In genomic region chr4:183262776-183263100, GRCh38 we compare ENCODE assay signal across 15 cellular contexts. TPM values are rescaled to one million over a fixed set of nuclear protein-coding genes. Genes with fewer than 3 reads are reported as not detected.
"Had no signal": no experiment of that assay in that cellular context is flagged by ENCODE, and none has a peak within 500 bp of the region (broad histone marks: within the 10 kb centered on the region; RNA-seq: fewer than 3 reads in every experiment).

No MANE protein-coding gene starts in this region.

- H3K9me3 ChIP-seq: colonic mucosa, heart right ventricle, suprapubic skin, upper lobe of right lung had no signal

- H3K27ac ChIP-seq: cardiac muscle cell, suprapubic skin had no signal

- H3K4me3 Mint-ChIP-seq: activated CD4-positive, alpha-beta T cell treated with anti-CD3 and anti-CD28 coated beads for 36 hours; activated CD8-positive, alpha-beta T cell treated with anti-CD3 and anti-CD28 coated beads for 36 hours; activated naive CD8-positive, alpha-beta T cell treated with anti-CD3 and anti-CD28 coated beads, Interleukin-2, amount 50 U/mL, for 24 hours; activated T-cell treated with anti-CD3 and anti-CD28 coated beads, Interleukin-2, amount 50 U/mL, for 72 hours; nephron progenitor cell had no signal

- H3K27me3 Mint-ChIP-seq: activated CD4-positive, alpha-beta T cell treated with anti-CD3 and anti-CD28 coated beads for 36 hours; activated CD8-positive, alpha-beta T cell treated with anti-CD3 and anti-CD28 coated beads for 36 hours; activated naive CD8-positive, alpha-beta T cell treated with anti-CD3 and anti-CD28 coated beads, Interleukin-2, amount 50 U/mL, for 24 hours had no signal

- H3K27me3 ChIP-seq: cardiac muscle cell, colonic mucosa, heart right ventricle, suprapubic skin, upper lobe of right lung had no signal

- H3K4me3 ChIP-seq: cardiac muscle cell, colonic mucosa, heart right ventricle, suprapubic skin, upper lobe of right lung had no signal

- H3K9me3 Mint-ChIP-seq: activated CD8-positive, alpha-beta T cell treated with anti-CD3 and anti-CD28 coated beads for 36 hours; activated naive CD8-positive, alpha-beta T cell treated with anti-CD3 and anti-CD28 coated beads, Interleukin-2, amount 50 U/mL, for 24 hours; activated T-cell treated with anti-CD3 and anti-CD28 coated beads, Interleukin-2, amount 50 U/mL, for 72 hours; nephron progenitor cell had no signal

- H3K27ac Mint-ChIP-seq: activated CD4-positive, alpha-beta T cell treated with anti-CD3 and anti-CD28 coated beads for 36 hours; activated naive CD8-positive, alpha-beta T cell treated with anti-CD3 and anti-CD28 coated beads, Interleukin-2, amount 50 U/mL, for 24 hours had no signal

- H3K36me3 ChIP-seq: colonic mucosa had no signal

- FAIRE-seq: astrocyte, frontal cortex had no signal

- H3K4me1 ChIP-seq: colonic mucosa had no signal

RNA-seq across cellular contexts. Expression of gene CLDN22, which starts 57.3 kb away (rescaled TPM):
- total RNA-seq: activated CD4-positive, alpha-beta T cell treated with anti-CD3 and anti-CD28 coated beads for 36 hours; activated CD8-positive, alpha-beta T cell treated with anti-CD3 and anti-CD28 coated beads for 36 hours; activated T-cell treated with anti-CD3 and anti-CD28 coated beads, Interleukin-2, amount 50 U/mL, for 72 hours; astrocyte; cardiac muscle cell; colonic mucosa; endothelial cell of umbilical vein; frontal cortex; heart right ventricle; left lobe of liver; osteocyte; suprapubic skin; upper lobe of right lung had no signal
- polyA plus RNA-seq: cardiac muscle cell, endothelial cell of umbilical vein, heart right ventricle had no signal

RNA-seq across cellular contexts. Expression of gene CLDN24, which starts 59.5 kb away (rescaled TPM):
- total RNA-seq: activated CD4-positive, alpha-beta T cell treated with anti-CD3 and anti-CD28 coated beads for 36 hours; activated CD8-positive, alpha-beta T cell treated with anti-CD3 and anti-CD28 coated beads for 36 hours; activated T-cell treated with anti-CD3 and anti-CD28 coated beads, Interleukin-2, amount 50 U/mL, for 72 hours; astrocyte; cardiac muscle cell; colonic mucosa; endothelial cell of umbilical vein; frontal cortex; heart right ventricle; left lobe of liver; osteocyte; suprapubic skin; upper lobe of right lung had no signal
- polyA plus RNA-seq: cardiac muscle cell, endothelial cell of umbilical vein, heart right ventricle had no signal
